In genomic region chr6:131103869-131104268, GRCh38 we compare ENCODE assay signal across 29 cellular contexts.
"Had no signal": no experiment of that assay in that cellular context is flagged by ENCODE, and none has a peak within 500 bp of the region (broad histone marks: within the 10 kb centered on the region; RNA-seq: fewer than 3 reads in every experiment).

No MANE protein-coding gene starts in this region.

- H3K36me3 ChIP-seq: left lung, neutrophil, right lobe of liver, vagina, WERI-Rb-1 had no signal

- H3K27me3 Mint-ChIP-seq: activated CD4-positive, alpha-beta T cell treated with anti-CD3 and anti-CD28 coated beads, Interleukin-2, amount 10 ng/mL, durations not matched to agents 7 days and 5 days; activated naive CD8-positive, alpha-beta T cell treated with anti-CD3 and anti-CD28 coated beads, Interleukin-2, amount 50 U/mL, for 24 hours; stimulated activated naive B cell treated with anti-CD40 and anti-IgM and Interleukin-4, amounts not matched to agents 10 μg/mL and 1 μg/mL and 100 μg/mL, for 72 hours; type B pancreatic cell had no signal

- H3K36me3 Mint-ChIP-seq: brain; immature natural killer cell; mesothelial cell of epicardium; natural killer cell; stimulated activated naive B cell treated with anti-CD40 and anti-IgM and Interleukin-4, amounts not matched to agents 10 μg/mL and 1 μg/mL and 100 μg/mL, for 72 hours; type B pancreatic cell had no signal

- H3K27me3 ChIP-seq: foreskin keratinocyte, hepatocyte, left lung, neutrophil, right lobe of liver, testis, vagina had no signal

- H3K27ac ChIP-seq: foreskin keratinocyte, left lung, neutrophil, right lobe of liver, skin epidermis, testis, vagina, WERI-Rb-1 had no signal

- H3K79me2 ChIP-seq: hepatocyte had no signal

- H2AFZ ChIP-seq: hepatocyte had no signal

- H3K4me3 ChIP-seq: hepatocyte, left lung, lung, right lobe of liver, skin epidermis, testis, vagina had no signal

- ATAC-seq: activated CD8-positive, alpha-beta T cell treated with anti-CD3 and anti-CD28 coated beads, Interleukin-2, amount 10 ng/mL, durations not matched to agents 7 days and 5 days; activated naive CD8-positive, alpha-beta T cell treated with anti-CD3 and anti-CD28 coated beads, Interleukin-2, amount 50 U/mL, for 24 hours; foreskin keratinocyte; left lung; natural killer cell; T-helper 17 cell had no signal

- DNase-seq: activated CD4-positive, alpha-beta T cell treated with anti-CD3 and anti-CD28 coated beads, Interleukin-2, amount 10 ng/mL, durations not matched to agents 7 days and 5 days; activated CD4-positive, CD25-positive, alpha-beta regulatory T cell treated with anti-CD3 and anti-CD28 coated beads, Interleukin-2, amount 50 U/mL, for 72 hours; activated CD8-positive, alpha-beta T cell treated with anti-CD3 and anti-CD28 coated beads, Interleukin-2, amount 10 ng/mL, durations not matched to agents 7 days and 5 days; activated gamma-delta T cell; activated naive CD4-positive, alpha-beta T cell treated with anti-CD3 and anti-CD28 coated beads, Interleukin-2, amount 50 U/mL, for 16 hours; activated naive CD8-positive, alpha-beta T cell treated with anti-CD3 and anti-CD28 coated beads, Interleukin-2, amount 50 U/mL, for 24 hours; central memory CD4-positive, alpha-beta T cell; dermis blood vessel endothelial cell; effector CD8-positive, alpha-beta T cell; foreskin keratinocyte; glutamatergic neuron; immature natural killer cell; left lung; natural killer cell; posterior cingulate gyrus; right lobe of liver; stimulated activated naive B cell treated with anti-CD40 and anti-IgM and Interleukin-4, amounts not matched to agents 10 μg/mL and 1 μg/mL and 100 μg/mL, for 72 hours; T-helper 17 cell; testis; WERI-Rb-1 had no signal

- H3K27ac Mint-ChIP-seq: activated CD4-positive, alpha-beta T cell treated with anti-CD3 and anti-CD28 coated beads, Interleukin-2, amount 10 ng/mL, durations not matched to agents 7 days and 5 days; activated CD8-positive, alpha-beta T cell treated with anti-CD3 and anti-CD28 coated beads, Interleukin-2, amount 10 ng/mL, durations not matched to agents 7 days and 5 days; activated naive CD8-positive, alpha-beta T cell treated with anti-CD3 and anti-CD28 coated beads, Interleukin-2, amount 50 U/mL, for 24 hours; activated T-helper 1 cell treated with anti-CD3 and anti-CD28 coated beads, Interleukin-12 subunit alpha, Interleukin-12 subunit beta, Interleukin-2, Interleukin-4 antibody, amounts not matched to agents 30 ng/mL and 10 ng/mL and 1 ng/mL, durations not matched to agents 14 hours and 24 hours and 36 hours; brain; immature natural killer cell; mesothelial cell of epicardium; natural killer cell; T-helper 17 cell; type B pancreatic cell had no signal

- H3K4me2 ChIP-seq: hepatocyte had no signal

- H3K4me3 Mint-ChIP-seq: activated CD4-positive, alpha-beta T cell treated with anti-CD3 and anti-CD28 coated beads, Interleukin-2, amount 10 ng/mL, durations not matched to agents 7 days and 5 days; activated CD8-positive, alpha-beta T cell treated with anti-CD3 and anti-CD28 coated beads, Interleukin-2, amount 10 ng/mL, durations not matched to agents 7 days and 5 days; activated naive CD8-positive, alpha-beta T cell treated with anti-CD3 and anti-CD28 coated beads, Interleukin-2, amount 50 U/mL, for 24 hours; activated T-helper 1 cell treated with anti-CD3 and anti-CD28 coated beads, Interleukin-12 subunit alpha, Interleukin-12 subunit beta, Interleukin-2, Interleukin-4 antibody, amounts not matched to agents 30 ng/mL and 10 ng/mL and 1 ng/mL, durations not matched to agents 14 hours and 24 hours and 36 hours; brain; immature natural killer cell; mesothelial cell of epicardium; natural killer cell; stimulated activated naive B cell treated with anti-CD40 and anti-IgM and Interleukin-4, amounts not matched to agents 10 μg/mL and 1 μg/mL and 100 μg/mL, for 72 hours; T-helper 17 cell; type B pancreatic cell had no signal

- H3K9me3 Mint-ChIP-seq: activated CD4-positive, alpha-beta T cell treated with anti-CD3 and anti-CD28 coated beads, Interleukin-2, amount 10 ng/mL, durations not matched to agents 7 days and 5 days; activated naive CD8-positive, alpha-beta T cell treated with anti-CD3 and anti-CD28 coated beads, Interleukin-2, amount 50 U/mL, for 24 hours; activated T-helper 1 cell treated with anti-CD3 and anti-CD28 coated beads, Interleukin-12 subunit alpha, Interleukin-12 subunit beta, Interleukin-2, Interleukin-4 antibody, amounts not matched to agents 30 ng/mL and 10 ng/mL and 1 ng/mL, durations not matched to agents 14 hours and 24 hours and 36 hours; immature natural killer cell; natural killer cell; type B pancreatic cell had no signal

- H3K4me1 Mint-ChIP-seq: activated CD4-positive, alpha-beta T cell treated with anti-CD3 and anti-CD28 coated beads, Interleukin-2, amount 10 ng/mL, durations not matched to agents 7 days and 5 days; brain; immature natural killer cell; natural killer cell; T-helper 17 cell had no signal

- H3K4me1 ChIP-seq: left lung, right lobe of liver, testis, vagina had no signal

- H3K9me3 ChIP-seq: left lung, neutrophil, right lobe of liver, testis, vagina had no signal
